In the genomic region with DNA sequence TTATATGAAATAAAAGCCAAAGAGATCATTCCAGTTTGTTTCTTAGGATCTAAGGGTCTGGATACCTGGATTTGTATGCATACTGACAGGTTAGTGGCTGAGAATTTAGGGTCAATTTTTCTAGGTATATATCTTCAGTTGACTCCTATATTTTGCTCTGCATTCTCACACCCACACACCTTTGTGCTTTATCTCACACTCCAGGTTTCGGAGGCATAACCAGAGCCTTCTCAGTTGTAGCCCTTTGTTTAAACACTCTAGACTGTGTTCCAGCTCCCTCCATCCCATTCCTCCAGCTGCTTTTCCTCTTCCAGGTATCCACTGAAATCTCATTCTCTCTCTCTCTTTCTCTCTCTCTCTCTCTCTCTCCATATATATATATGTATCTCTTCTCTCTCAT, we compare ENCODE assay signal across 7 cellular contexts.
"Had no signal": no experiment of that assay in that cellular context is flagged by ENCODE, and none has a peak within 500 bp of the region (broad histone marks: within the 10 kb centered on the region; RNA-seq: fewer than 3 reads in every experiment).

No MANE protein-coding gene starts in this region.

- H3K4me3 ChIP-seq: GM12878 had no signal

- ATAC-seq: GM12878 had no signal

- DNase-seq: GDM1, GF-D8 had no signal

- FAIRE-seq: GM12878, GM12891, GM12892, GM18507, GM19239 had no signal
